Comparison of ENCODE assay signal across 20 cellular contexts in the genomic region with DNA sequence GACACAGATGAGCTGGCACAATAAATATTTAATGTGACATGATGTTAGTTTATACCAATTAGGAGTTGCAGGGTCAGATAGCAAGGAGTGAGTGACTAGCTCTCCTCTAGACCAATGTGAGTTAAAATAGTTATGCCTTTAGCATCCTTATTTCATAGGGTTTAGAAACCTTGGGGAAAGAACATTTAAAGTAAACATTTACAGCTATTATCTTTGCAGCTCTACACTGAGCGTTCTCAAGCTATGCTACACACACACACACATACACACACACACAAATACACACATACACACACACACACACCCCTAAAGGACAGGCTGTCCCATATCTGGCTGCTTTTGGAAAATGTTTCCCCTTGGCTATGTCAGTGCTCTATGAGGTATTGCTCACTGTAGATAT.
"Had no signal": no experiment of that assay in that cellular context is flagged by ENCODE, and none has a peak within 500 bp of the region (broad histone marks: within the 10 kb centered on the region; RNA-seq: fewer than 3 reads in every experiment).

No MANE protein-coding gene starts in this region.

- H3K36me3 ChIP-seq: gastrocnemius medialis, heart right ventricle, pancreas, stomach had no signal

- H3K27ac ChIP-seq: coronary artery, gastrocnemius medialis, heart right ventricle, pancreas, stomach had no signal

- H3K27me3 Mint-ChIP-seq: progenitor cell of endocrine pancreas had no signal

- H3K4me1 ChIP-seq: gastrocnemius medialis, heart right ventricle, pancreas, stomach had no signal

- FAIRE-seq: kidney, pancreas, small intestine had no signal

- DNase-seq: effector CD4-positive, alpha-beta T cell; gastrocnemius medialis; heart right ventricle; immature natural killer cell; kidney; left cardiac atrium; mammary epithelial cell; mucosa of descending colon; natural killer cell; pancreas; right cardiac atrium; small intestine; stimulated activated CD4-positive, alpha-beta T cell treated with anti-CD3 and anti-CD28 coated beads, Interleukin-12 subunit alpha, Interleukin-12 subunit beta, amount 100 ng/mL, for 4 hours; stimulated activated naive CD4-positive, alpha-beta T cell; stomach; substantia nigra; trophoblast cell had no signal

- H3K27me3 ChIP-seq: gastrocnemius medialis, heart right ventricle, pancreas, stomach had no signal

- H3K4me3 Mint-ChIP-seq: immature natural killer cell, natural killer cell, neural crest cell had no signal

- ATAC-seq: gastrocnemius medialis, heart right ventricle, left cardiac atrium, mucosa of descending colon, natural killer cell, pancreas, right cardiac atrium had no signal

- H3K9me3 ChIP-seq: gastrocnemius medialis, pancreas had no signal

- H3K27ac Mint-ChIP-seq: immature natural killer cell, natural killer cell, progenitor cell of endocrine pancreas had no signal

- H3K4me3 ChIP-seq: coronary artery, gastrocnemius medialis, heart right ventricle, mucosa of descending colon, pancreas, stomach had no signal

- H3K4me1 Mint-ChIP-seq: natural killer cell, neural crest cell had no signal
